Comparison of ENCODE assay signal across 17 cellular contexts in genomic region chr7:32415936-32416335, GRCh38.
"Had no signal": no experiment of that assay in that cellular context is flagged by ENCODE, and none has a peak within 500 bp of the region (broad histone marks: within the 10 kb centered on the region; RNA-seq: fewer than 3 reads in every experiment).

No MANE protein-coding gene starts in this region.

- H3K9me3 ChIP-seq: esophagus squamous epithelium, mucosa of descending colon, pancreas had no signal

- ATAC-seq: left colon; left ventricle myocardium superior; mucosa of descending colon; naive thymus-derived CD8-positive, alpha-beta T cell; pancreas; right cardiac atrium had no signal

- H3K36me3 ChIP-seq: esophagus squamous epithelium, pancreas had no signal

- H3K4me1 ChIP-seq: esophagus squamous epithelium, pancreas had no signal

- H3K27ac ChIP-seq: coronary artery, esophagus squamous epithelium, pancreas had no signal

- DNase-seq: effector CD4-positive, alpha-beta T cell; endodermal cell; esophagus squamous epithelium; foreskin fibroblast; immature natural killer cell; left colon; left ventricle myocardium superior; mucosa of descending colon; naive thymus-derived CD8-positive, alpha-beta T cell; nucleus accumbens; pancreas; right cardiac atrium; small intestine; stimulated activated CD4-positive, alpha-beta T cell treated with anti-CD3 and anti-CD28 coated beads, Interleukin-12 subunit alpha, Interleukin-12 subunit beta, amount 100 ng/mL, for 4 hours; stimulated activated naive CD4-positive, alpha-beta T cell treated with Interleukin-2 at 50 U/mL for 16 hours; trophoblast cell had no signal

- H3K4me3 ChIP-seq: coronary artery, esophagus squamous epithelium, mucosa of descending colon, pancreas had no signal

- H3K27me3 ChIP-seq: pancreas had no signal
